Comparison of ENCODE assay signal across 14 cellular contexts in the genomic region with DNA sequence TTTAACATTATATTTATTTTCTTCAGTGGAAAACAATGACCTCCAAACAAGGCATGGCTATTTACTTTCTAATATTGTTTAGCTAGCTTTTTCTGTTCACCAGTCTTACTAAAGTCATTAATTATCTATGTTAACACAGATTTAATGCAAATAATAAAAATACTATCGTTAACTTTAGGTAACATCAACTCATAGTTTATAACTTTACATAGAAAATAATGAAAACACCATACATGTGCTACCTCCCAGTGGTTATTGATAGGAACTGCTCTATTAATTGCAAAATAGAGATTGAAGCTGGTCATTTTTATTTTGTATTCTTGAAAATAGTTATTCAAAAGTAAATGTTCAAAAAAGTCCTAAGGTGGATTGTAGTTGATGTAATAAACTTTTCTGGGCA.
A peak's percentile ranks its signal among the peaks of the same experiment; 100 is the strongest.
DNase-seq lines count a peak whose midpoint lies in the region; ATAC-seq, FAIRE-seq and TF ChIP-seq lines count a peak whose summit lies in the region.
"Had no signal": no experiment of that assay in that cellular context is flagged by ENCODE, and none has a peak within 500 bp of the region (broad histone marks: within the 10 kb centered on the region; RNA-seq: fewer than 3 reads in every experiment).

No MANE protein-coding gene starts in this region.

- H3K36me3 Mint-ChIP-seq in activated naive CD8-positive, alpha-beta T cell treated with anti-CD3 and anti-CD28 coated beads for 36 hours, result no peaks in the 10 kb centered on the region
- no peaks in the 10 kb centered on the region for H3K36me3 Mint-ChIP-seq in Calu3 (ENCODE audit: insufficient read depth, unreplicated experiment)
- no peaks in the 10 kb centered on the region for H3K36me3 Mint-ChIP-seq in activated T-helper 17 cell treated with anti-CD3 and anti-CD28 coated beads, Interleukin-2, amount 50 U/mL, for 72 hours (ENCODE audit: low read depth)
- H3K36me3 Mint-ChIP-seq: CD8-positive, alpha-beta T cell; naive thymus-derived CD4-positive, alpha-beta T cell had no signal

- peak; percentile 98 for FAIRE-seq in A204.1 (lab: Jason Lieb, UNC)

- DNase-seq in GM12864 (ENCODE audit: low read depth) (no peak), NCI-H1694 (lab: John Stamatoyannopoulos, UW) (peak; percentile 11), cerebellum (ENCODE audit: low spot score) (peak; percentile 15), HuH-7 (ENCODE audit: low spot score) (no peak), Calu3 (no peak)
- DNase-seq in activated naive CD8-positive, alpha-beta T cell treated with anti-CD3 and anti-CD28 coated beads for 36 hours, result no peak
- DNase-seq: brain microvascular endothelial cell; CD8-positive, alpha-beta T cell; naive thymus-derived CD4-positive, alpha-beta T cell; NCI-H69; stimulated activated naive CD8-positive, alpha-beta T cell treated with anti-CD3 and anti-CD28 coated beads, Interleukin-15, Interleukin-2, amounts not matched to agents 100 U/mL and 50 U/mL, for 24 hours had no signal

- no peak overlapping the region for H3K27ac Mint-ChIP-seq in activated naive CD8-positive, alpha-beta T cell treated with anti-CD3 and anti-CD28 coated beads for 36 hours
- no peak overlapping the region for H3K27ac Mint-ChIP-seq in Calu3 (ENCODE audit: unreplicated experiment)
- H3K27ac Mint-ChIP-seq in activated T-helper 17 cell treated with anti-CD3 and anti-CD28 coated beads, Interleukin-2, amount 50 U/mL, for 72 hours, result no peak overlapping the region
- H3K27ac Mint-ChIP-seq: CD8-positive, alpha-beta T cell; naive thymus-derived CD4-positive, alpha-beta T cell had no signal

- H3K9me3 Mint-ChIP-seq in activated naive CD8-positive, alpha-beta T cell treated with anti-CD3 and anti-CD28 coated beads for 36 hours, result peaks cover 6% of the 10 kb centered on the region
- H3K9me3 Mint-ChIP-seq in Calu3 (ENCODE audit: low read depth, unreplicated experiment), result peaks cover 6% of the 10 kb centered on the region
- H3K9me3 Mint-ChIP-seq in activated T-helper 17 cell treated with anti-CD3 and anti-CD28 coated beads, Interleukin-2, amount 50 U/mL, for 72 hours, result peaks cover 13% of the 10 kb centered on the region

- CTCF ChIA-PET in Calu3 (lab: Charles Lee), result interaction anchor here (1.5 kb wide), 1 partner anchor 911 kb away, joined by 5 read pairs; no protein-coding TSS in a partner anchor

- H3K4me3 ChIP-seq in GM12864 (ENCODE audit: low read depth, low read length), result no peak overlapping the region

- no peak overlapping the region for H3K4me3 Mint-ChIP-seq in activated naive CD8-positive, alpha-beta T cell treated with anti-CD3 and anti-CD28 coated beads for 36 hours
- H3K4me3 Mint-ChIP-seq in Calu3 (ENCODE audit: low read depth, unreplicated experiment), result no peak overlapping the region
- no peak overlapping the region for H3K4me3 Mint-ChIP-seq in activated T-helper 17 cell treated with anti-CD3 and anti-CD28 coated beads, Interleukin-2, amount 50 U/mL, for 72 hours
- H3K4me3 Mint-ChIP-seq: CD8-positive, alpha-beta T cell; naive thymus-derived CD4-positive, alpha-beta T cell had no signal

- no TSS peak for BruUV-seq in Calu3 (replicated peaks; lab: Mats Ljungman, UMichigan)

- H3K4me1 Mint-ChIP-seq in activated naive CD8-positive, alpha-beta T cell treated with anti-CD3 and anti-CD28 coated beads for 36 hours, result no peaks in the 10 kb centered on the region
- no peaks in the 10 kb centered on the region for H3K4me1 Mint-ChIP-seq in Calu3 (ENCODE audit: low read depth, unreplicated experiment)
- no peaks in the 10 kb centered on the region for H3K4me1 Mint-ChIP-seq in activated T-helper 17 cell treated with anti-CD3 and anti-CD28 coated beads, Interleukin-2, amount 50 U/mL, for 72 hours
- H3K4me1 Mint-ChIP-seq: naive thymus-derived CD4-positive, alpha-beta T cell had no signal

- no peaks in the 10 kb centered on the region for H3K27me3 Mint-ChIP-seq in activated naive CD8-positive, alpha-beta T cell treated with anti-CD3 and anti-CD28 coated beads for 36 hours
- H3K27me3 Mint-ChIP-seq in Calu3 (ENCODE audit: unreplicated experiment), result no peaks in the 10 kb centered on the region
- H3K27me3 Mint-ChIP-seq in activated T-helper 17 cell treated with anti-CD3 and anti-CD28 coated beads, Interleukin-2, amount 50 U/mL, for 72 hours, result no peaks in the 10 kb centered on the region
- H3K27me3 Mint-ChIP-seq: naive thymus-derived CD4-positive, alpha-beta T cell had no signal

- intact Hi-C loops in Calu3 (cut with micrococcal nuclease; ENCODE audit: unreplicated experiment), result loop anchor here (2.0 kb wide), 1 partner anchor 736 kb away; no protein-coding TSS in a partner anchor

- no peak for ATAC-seq in activated T-helper 17 cell treated with anti-CD3 and anti-CD28 coated beads, Interleukin-2, amount 50 U/mL, for 72 hours (replicated peaks)
- ATAC-seq: CD8-positive, alpha-beta T cell; esophagus mucosa; naive thymus-derived CD4-positive, alpha-beta T cell; stimulated activated naive CD8-positive, alpha-beta T cell treated with anti-CD3 and anti-CD28 coated beads, Interleukin-15, Interleukin-2, amounts not matched to agents 100 U/mL and 50 U/mL, for 24 hours had no signal

- peak; percentile 11 for TF ChIP-seq CTCF in GM12864 (IDR thresholded peaks at IDR 0.05; ENCODE audit: low read depth, low read length, missing control alignments)
- no peak for TF ChIP-seq CTCF in Calu3 (IDR thresholded peaks at IDR 0.05; ENCODE audit: unreplicated experiment)

Comparison
In these comparisons a context has a peak if more than half of its experiments do, and no peak if none do; other contexts are left out.
1. DNase-seq: peak in NCI-H1694 (single experiment) and cerebellum (single experiment); none in GM12864 (single experiment), HuH-7 (single experiment), activated naive CD8-positive, alpha-beta T cell treated with anti-CD3 and anti-CD28 coated beads for 36 hours (single experiment) and Calu3 (single experiment).